34 cellular contexts compared by ENCODE assay signal in genomic region chr5:68618501-68618900, GRCh38.
"Had no signal": no experiment of that assay in that cellular context is flagged by ENCODE, and none has a peak within 500 bp of the region (broad histone marks: within the 10 kb centered on the region; RNA-seq: fewer than 3 reads in every experiment).

No MANE protein-coding gene starts in this region.

- H3K4me3 Mint-ChIP-seq: activated B cell treated with CpG ODN at 0.5 μM for 24 hours; activated CD4-positive, alpha-beta memory T cell treated with anti-CD3 and anti-CD28 coated beads for 36 hours; activated CD4-positive, alpha-beta T cell treated with anti-CD3 and anti-CD28 coated beads, Interleukin-2, amount 10 ng/mL, durations not matched to agents 24 days and 14 days; activated CD8-positive, alpha-beta T cell treated with anti-CD3 and anti-CD28 coated beads for 36 hours; activated naive CD4-positive, alpha-beta T cell treated with anti-CD3 and anti-CD28 coated beads for 36 hours; activated naive CD8-positive, alpha-beta T cell; activated naive CD8-positive, alpha-beta T cell treated with anti-CD3 and anti-CD28 coated beads, Interleukin-2, amount 10 ng/mL, durations not matched to agents 7 days and 5 days; activated naive CD8-positive, alpha-beta T cell treated with anti-CD3 and anti-CD28 coated beads, Interleukin-2, amount 50 U/mL, for 24 hours; activated T-cell treated with anti-CD3 and anti-CD28 coated beads, Interleukin-2, amount 50 U/mL, for 4 hours; activated T-cell treated with anti-CD3 and anti-CD28 coated beads, Interleukin-2, amount 50 U/mL, for 72 hours; activated T-helper 1 cell treated with anti-CD3 and anti-CD28 coated beads, Interleukin-12 subunit alpha, Interleukin-12 subunit beta, Interleukin-2, Interleukin-4 antibody, amounts not matched to agents 30 ng/mL and 10 ng/mL and 1 ng/mL, durations not matched to agents 14 hours and 24 hours and 36 hours; activated T-helper 17 cell treated with anti-CD3 and anti-CD28 coated beads, Interleukin-2, amount 50 U/mL, for 72 hours; brain; central memory CD8-positive, alpha-beta T cell; T-helper 1 cell treated with Interleukin-12 subunit alpha and Interleukin-12 subunit beta and Interleukin-4 antibody, amounts not matched to agents 30 μg/mL and 1 μg/mL, for 36 hours; T-helper 2 cell treated with Interferon-gamma antibody and Interleukin-4, amounts not matched to agents 5 μg/mL and 100 μg/mL, for 36 hours had no signal

- H3K9me3 Mint-ChIP-seq: activated CD4-positive, alpha-beta memory T cell treated with anti-CD3 and anti-CD28 coated beads for 36 hours; activated naive CD4-positive, alpha-beta T cell treated with anti-CD3 and anti-CD28 coated beads for 36 hours; activated naive CD8-positive, alpha-beta T cell treated with anti-CD3 and anti-CD28 coated beads, Interleukin-2, amount 10 ng/mL, durations not matched to agents 7 days and 5 days had no signal

- H3K27ac Mint-ChIP-seq: activated B cell treated with CpG ODN at 0.5 μM for 24 hours; activated CD4-positive, alpha-beta memory T cell treated with anti-CD3 and anti-CD28 coated beads for 36 hours; activated CD4-positive, alpha-beta T cell treated with anti-CD3 and anti-CD28 coated beads, Interleukin-2, amount 10 ng/mL, durations not matched to agents 24 days and 14 days; activated CD8-positive, alpha-beta T cell treated with anti-CD3 and anti-CD28 coated beads for 36 hours; activated naive CD4-positive, alpha-beta T cell treated with anti-CD3 and anti-CD28 coated beads for 36 hours; activated naive CD8-positive, alpha-beta T cell; activated naive CD8-positive, alpha-beta T cell treated with anti-CD3 and anti-CD28 coated beads, Interleukin-2, amount 10 ng/mL, durations not matched to agents 7 days and 5 days; activated naive CD8-positive, alpha-beta T cell treated with anti-CD3 and anti-CD28 coated beads, Interleukin-2, amount 50 U/mL, for 24 hours; activated T-cell treated with anti-CD3 and anti-CD28 coated beads, Interleukin-2, amount 50 U/mL, for 72 hours; activated T-helper 1 cell treated with anti-CD3 and anti-CD28 coated beads, Interleukin-12 subunit alpha, Interleukin-12 subunit beta, Interleukin-2, Interleukin-4 antibody, amounts not matched to agents 30 ng/mL and 10 ng/mL and 1 ng/mL, durations not matched to agents 14 hours and 24 hours and 36 hours; activated T-helper 17 cell treated with anti-CD3 and anti-CD28 coated beads, Interleukin-2, amount 50 U/mL, for 72 hours; brain; T-helper 1 cell treated with Interleukin-12 subunit alpha and Interleukin-12 subunit beta and Interleukin-4 antibody, amounts not matched to agents 30 μg/mL and 1 μg/mL, for 36 hours; T-helper 2 cell treated with Interferon-gamma antibody and Interleukin-4, amounts not matched to agents 5 μg/mL and 100 μg/mL, for 36 hours had no signal

- H3K4me1 Mint-ChIP-seq: activated CD4-positive, alpha-beta T cell treated with anti-CD3 and anti-CD28 coated beads, Interleukin-2, amount 10 ng/mL, durations not matched to agents 24 days and 14 days; activated naive CD8-positive, alpha-beta T cell treated with anti-CD3 and anti-CD28 coated beads, Interleukin-2, amount 10 ng/mL, durations not matched to agents 7 days and 5 days; activated naive CD8-positive, alpha-beta T cell treated with anti-CD3 and anti-CD28 coated beads, Interleukin-2, amount 50 U/mL, for 24 hours; activated T-helper 17 cell treated with anti-CD3 and anti-CD28 coated beads, Interleukin-2, amount 50 U/mL, for 72 hours; brain; central memory CD8-positive, alpha-beta T cell had no signal

- ATAC-seq: activated CD8-positive, alpha-beta T cell treated with anti-CD3 and anti-CD28 coated beads for 36 hours; activated naive CD8-positive, alpha-beta T cell treated with anti-CD3 and anti-CD28 coated beads, Interleukin-2, amount 50 U/mL, for 24 hours; activated T-cell treated with anti-CD3 and anti-CD28 coated beads, Interleukin-2, amount 50 U/mL, for 4 hours; activated T-cell treated with anti-CD3 and anti-CD28 coated beads, Interleukin-2, amount 50 U/mL, for 72 hours; activated T-helper 17 cell treated with anti-CD3 and anti-CD28 coated beads, Interleukin-2, amount 50 U/mL, for 72 hours had no signal

- H3K36me3 Mint-ChIP-seq: activated CD4-positive, alpha-beta memory T cell treated with anti-CD3 and anti-CD28 coated beads for 36 hours; activated naive CD8-positive, alpha-beta T cell; activated naive CD8-positive, alpha-beta T cell treated with anti-CD3 and anti-CD28 coated beads, Interleukin-2, amount 10 ng/mL, durations not matched to agents 7 days and 5 days; brain had no signal

- DNase-seq: activated B cell treated with CpG ODN at 0.5 μM for 24 hours; activated CD4-positive, alpha-beta memory T cell treated with anti-CD3 and anti-CD28 coated beads for 36 hours; activated CD4-positive, alpha-beta T cell treated with anti-CD3 and anti-CD28 coated beads for 4 hours; activated CD4-positive, alpha-beta T cell treated with anti-CD3 and anti-CD28 coated beads, Interleukin-2, amount 10 ng/mL, durations not matched to agents 24 days and 14 days; activated CD4-positive, alpha-beta T cell treated with anti-CD3 and anti-CD28 coated beads, Interleukin-2, amount 50 U/mL, for 1 hour; activated CD4-positive, alpha-beta T cell treated with anti-CD3 and anti-CD28 coated beads, Interleukin-2, amount 50 U/mL, for 4 hours; activated CD4-positive, CD25-positive, alpha-beta regulatory T cell treated with anti-CD3 and anti-CD28 coated beads, Interleukin-2, amount 50 U/mL, for 72 hours; activated CD8-positive, alpha-beta memory T cell treated with anti-CD3 and anti-CD28 coated beads, Interleukin-2, amount 50 U/mL, for 4 hours; activated CD8-positive, alpha-beta T cell treated with anti-CD3 and anti-CD28 coated beads for 36 hours; activated effector memory CD4-positive, alpha-beta T cell treated with anti-CD3 and anti-CD28 coated beads, Interleukin-2, amount 50 U/mL, for 16 hours; activated gamma-delta T cell treated with Interleukin-2 at 50 U/mL for 16 hours; activated naive CD4-positive, alpha-beta T cell; activated naive CD4-positive, alpha-beta T cell treated with anti-CD3 and anti-CD28 coated beads for 36 hours; activated naive CD4-positive, alpha-beta T cell treated with anti-CD3 and anti-CD28 coated beads, Interleukin-2, amount 50 U/mL, for 16 hours; activated naive CD8-positive, alpha-beta T cell treated with anti-CD3 and anti-CD28 coated beads, Interleukin-2, amount 10 ng/mL, durations not matched to agents 7 days and 5 days; activated naive CD8-positive, alpha-beta T cell treated with anti-CD3 and anti-CD28 coated beads, Interleukin-2, amount 50 U/mL, for 24 hours; activated T-cell treated with anti-CD3 and anti-CD28 coated beads for 4 hours; activated T-cell treated with anti-CD3 and anti-CD28 coated beads, Interleukin-2, amount 50 U/mL, for 1 hour; activated T-cell treated with anti-CD3 and anti-CD28 coated beads, Interleukin-2, amount 50 U/mL, for 4 hours; activated T-cell treated with anti-CD3 and anti-CD28 coated beads, Interleukin-2, amount 50 U/mL, for 72 hours; amygdala; anterior cingulate cortex; caudate nucleus; cerebellar nuclear complex; T-helper 1 cell; T-helper 2 cell; T-helper 9 cell had no signal

- H3K27me3 Mint-ChIP-seq: activated CD4-positive, alpha-beta T cell treated with anti-CD3 and anti-CD28 coated beads, Interleukin-2, amount 10 ng/mL, durations not matched to agents 24 days and 14 days; activated naive CD8-positive, alpha-beta T cell; activated naive CD8-positive, alpha-beta T cell treated with anti-CD3 and anti-CD28 coated beads, Interleukin-2, amount 50 U/mL, for 24 hours had no signal
